Comparison of ENCODE assay signal across 1 cellular context in genomic region chr7:7989985-7990761, GRCh38.
TF ChIP-seq lines count a peak whose summit lies in the region.

No MANE protein-coding gene starts in this region.

TF ChIP-seq in GM12878, 131 proteins besides CTCF, POLR2A, EP300 and RAD21:
- TF ChIP-seq, protein P1, sequence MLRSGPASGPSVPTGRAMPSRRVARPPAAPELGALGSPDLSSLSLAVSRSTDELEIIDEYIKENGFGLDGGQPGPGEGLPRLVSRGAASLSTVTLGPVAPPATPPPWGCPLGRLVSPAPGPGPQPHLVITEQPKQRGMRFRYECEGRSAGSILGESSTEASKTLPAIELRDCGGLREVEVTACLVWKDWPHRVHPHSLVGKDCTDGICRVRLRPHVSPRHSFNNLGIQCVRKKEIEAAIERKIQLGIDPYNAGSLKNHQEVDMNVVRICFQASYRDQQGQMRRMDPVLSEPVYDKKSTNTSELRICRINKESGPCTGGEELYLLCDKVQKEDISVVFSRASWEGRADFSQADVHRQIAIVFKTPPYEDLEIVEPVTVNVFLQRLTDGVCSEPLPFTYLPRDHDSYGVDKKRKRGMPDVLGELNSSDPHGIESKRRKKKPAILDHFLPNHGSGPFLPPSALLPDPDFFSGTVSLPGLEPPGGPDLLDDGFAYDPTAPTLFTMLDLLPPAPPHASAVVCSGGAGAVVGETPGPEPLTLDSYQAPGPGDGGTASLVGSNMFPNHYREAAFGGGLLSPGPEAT (IDR thresholded peaks at IDR 0.05; ENCODE audit: low read depth) = no peak
- TF ChIP-seq BHLHE40 (IDR thresholded peaks at IDR 0.05; ENCODE audit: borderline replicate concordance in 1 of 2, low read depth in 2 of 2, low read length in 1 of 2) = no peak
- TF ChIP-seq JUNB (IDR thresholded peaks at IDR 0.05) = no peak
- TF ChIP-seq HDGF (IDR thresholded peaks at IDR 0.05) = no peak
- TF ChIP-seq, protein P2, sequence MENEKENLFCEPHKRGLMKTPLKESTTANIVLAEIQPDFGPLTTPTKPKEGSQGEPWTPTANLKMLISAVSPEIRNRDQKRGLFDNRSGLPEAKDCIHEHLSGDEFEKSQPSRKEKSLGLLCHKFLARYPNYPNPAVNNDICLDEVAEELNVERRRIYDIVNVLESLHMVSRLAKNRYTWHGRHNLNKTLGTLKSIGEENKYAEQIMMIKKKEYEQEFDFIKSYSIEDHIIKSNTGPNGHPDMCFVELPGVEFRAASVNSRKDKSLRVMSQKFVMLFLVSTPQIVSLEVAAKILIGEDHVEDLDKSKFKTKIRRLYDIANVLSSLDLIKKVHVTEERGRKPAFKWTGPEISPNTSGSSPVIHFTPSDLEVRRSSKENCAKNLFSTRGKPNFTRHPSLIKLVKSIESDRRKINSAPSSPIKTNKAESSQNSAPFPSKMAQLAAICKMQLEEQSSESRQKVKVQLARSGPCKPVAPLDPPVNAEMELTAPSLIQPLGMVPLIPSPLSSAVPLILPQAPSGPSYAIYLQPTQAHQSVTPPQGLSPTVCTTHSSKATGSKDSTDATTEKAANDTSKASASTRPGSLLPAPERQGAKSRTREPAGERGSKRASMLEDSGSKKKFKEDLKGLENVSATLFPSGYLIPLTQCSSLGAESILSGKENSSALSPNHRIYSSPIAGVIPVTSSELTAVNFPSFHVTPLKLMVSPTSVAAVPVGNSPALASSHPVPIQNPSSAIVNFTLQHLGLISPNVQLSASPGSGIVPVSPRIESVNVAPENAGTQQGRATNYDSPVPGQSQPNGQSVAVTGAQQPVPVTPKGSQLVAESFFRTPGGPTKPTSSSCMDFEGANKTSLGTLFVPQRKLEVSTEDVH (IDR thresholded peaks at IDR 0.05; ENCODE audit: low read depth, partially characterized antibody) = no peak
- TF ChIP-seq GATAD2B (conservative IDR thresholded peaks at IDR 0.05; ENCODE audit: low read depth) = no peak
- no peak for TF ChIP-seq NRF1 (conservative IDR thresholded peaks at IDR 0.05; ENCODE audit: low read depth, low read length)
- no peak for TF ChIP-seq MEF2A (IDR thresholded peaks at IDR 0.05; ENCODE audit: insufficient read depth, low read depth, low read length)
- TF ChIP-seq ZBED1 (IDR thresholded peaks at IDR 0.05; ENCODE audit: borderline replicate concordance) = no peak
- no peak for TF ChIP-seq SMARCA5 (IDR thresholded peaks at IDR 0.05)
- TF ChIP-seq, protein P3, sequence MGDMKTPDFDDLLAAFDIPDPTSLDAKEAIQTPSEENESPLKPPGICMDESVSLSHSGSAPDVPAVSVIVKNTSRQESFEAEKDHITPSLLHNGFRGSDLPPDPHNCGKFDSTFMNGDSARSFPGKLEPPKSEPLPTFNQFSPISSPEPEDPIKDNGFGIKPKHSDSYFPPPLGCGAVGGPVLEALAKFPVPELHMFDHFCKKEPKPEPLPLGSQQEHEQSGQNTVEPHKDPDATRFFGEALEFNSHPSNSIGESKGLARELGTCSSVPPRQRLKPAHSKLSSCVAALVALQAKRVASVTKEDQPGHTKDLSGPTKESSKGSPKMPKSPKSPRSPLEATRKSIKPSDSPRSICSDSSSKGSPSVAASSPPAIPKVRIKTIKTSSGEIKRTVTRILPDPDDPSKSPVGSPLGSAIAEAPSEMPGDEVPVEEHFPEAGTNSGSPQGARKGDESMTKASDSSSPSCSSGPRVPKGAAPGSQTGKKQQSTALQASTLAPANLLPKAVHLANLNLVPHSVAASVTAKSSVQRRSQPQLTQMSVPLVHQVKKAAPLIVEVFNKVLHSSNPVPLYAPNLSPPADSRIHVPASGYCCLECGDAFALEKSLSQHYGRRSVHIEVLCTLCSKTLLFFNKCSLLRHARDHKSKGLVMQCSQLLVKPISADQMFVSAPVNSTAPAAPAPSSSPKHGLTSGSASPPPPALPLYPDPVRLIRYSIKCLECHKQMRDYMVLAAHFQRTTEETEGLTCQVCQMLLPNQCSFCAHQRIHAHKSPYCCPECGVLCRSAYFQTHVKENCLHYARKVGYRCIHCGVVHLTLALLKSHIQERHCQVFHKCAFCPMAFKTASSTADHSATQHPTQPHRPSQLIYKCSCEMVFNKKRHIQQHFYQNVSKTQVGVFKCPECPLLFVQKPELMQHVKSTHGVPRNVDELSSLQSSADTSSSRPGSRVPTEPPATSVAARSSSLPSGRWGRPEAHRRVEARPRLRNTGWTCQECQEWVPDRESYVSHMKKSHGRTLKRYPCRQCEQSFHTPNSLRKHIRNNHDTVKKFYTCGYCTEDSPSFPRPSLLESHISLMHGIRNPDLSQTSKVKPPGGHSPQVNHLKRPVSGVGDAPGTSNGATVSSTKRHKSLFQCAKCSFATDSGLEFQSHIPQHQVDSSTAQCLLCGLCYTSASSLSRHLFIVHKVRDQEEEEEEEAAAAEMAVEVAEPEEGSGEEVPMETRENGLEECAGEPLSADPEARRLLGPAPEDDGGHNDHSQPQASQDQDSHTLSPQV (IDR thresholded peaks at IDR 0.05) = no peak
- TF ChIP-seq SREBF1 (IDR thresholded peaks at IDR 0.05; ENCODE audit: low read length) = no peak
- no peak for TF ChIP-seq PML (IDR thresholded peaks at IDR 0.05; ENCODE audit: low read length)
- no peak for TF ChIP-seq RB1 (IDR thresholded peaks at IDR 0.05; ENCODE audit: borderline replicate concordance)
- TF ChIP-seq NFYA (IDR thresholded peaks at IDR 0.05; ENCODE audit: borderline replicate concordance, low read depth, low read length) = no peak
- TF ChIP-seq, protein P4, sequence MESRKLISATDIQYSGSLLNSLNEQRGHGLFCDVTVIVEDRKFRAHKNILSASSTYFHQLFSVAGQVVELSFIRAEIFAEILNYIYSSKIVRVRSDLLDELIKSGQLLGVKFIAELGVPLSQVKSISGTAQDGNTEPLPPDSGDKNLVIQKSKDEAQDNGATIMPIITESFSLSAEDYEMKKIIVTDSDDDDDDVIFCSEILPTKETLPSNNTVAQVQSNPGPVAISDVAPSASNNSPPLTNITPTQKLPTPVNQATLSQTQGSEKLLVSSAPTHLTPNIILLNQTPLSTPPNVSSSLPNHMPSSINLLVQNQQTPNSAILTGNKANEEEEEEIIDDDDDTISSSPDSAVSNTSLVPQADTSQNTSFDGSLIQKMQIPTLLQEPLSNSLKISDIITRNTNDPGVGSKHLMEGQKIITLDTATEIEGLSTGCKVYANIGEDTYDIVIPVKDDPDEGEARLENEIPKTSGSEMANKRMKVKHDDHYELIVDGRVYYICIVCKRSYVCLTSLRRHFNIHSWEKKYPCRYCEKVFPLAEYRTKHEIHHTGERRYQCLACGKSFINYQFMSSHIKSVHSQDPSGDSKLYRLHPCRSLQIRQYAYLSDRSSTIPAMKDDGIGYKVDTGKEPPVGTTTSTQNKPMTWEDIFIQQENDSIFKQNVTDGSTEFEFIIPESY (IDR thresholded peaks at IDR 0.05) = no peak
